In the genomic region with DNA sequence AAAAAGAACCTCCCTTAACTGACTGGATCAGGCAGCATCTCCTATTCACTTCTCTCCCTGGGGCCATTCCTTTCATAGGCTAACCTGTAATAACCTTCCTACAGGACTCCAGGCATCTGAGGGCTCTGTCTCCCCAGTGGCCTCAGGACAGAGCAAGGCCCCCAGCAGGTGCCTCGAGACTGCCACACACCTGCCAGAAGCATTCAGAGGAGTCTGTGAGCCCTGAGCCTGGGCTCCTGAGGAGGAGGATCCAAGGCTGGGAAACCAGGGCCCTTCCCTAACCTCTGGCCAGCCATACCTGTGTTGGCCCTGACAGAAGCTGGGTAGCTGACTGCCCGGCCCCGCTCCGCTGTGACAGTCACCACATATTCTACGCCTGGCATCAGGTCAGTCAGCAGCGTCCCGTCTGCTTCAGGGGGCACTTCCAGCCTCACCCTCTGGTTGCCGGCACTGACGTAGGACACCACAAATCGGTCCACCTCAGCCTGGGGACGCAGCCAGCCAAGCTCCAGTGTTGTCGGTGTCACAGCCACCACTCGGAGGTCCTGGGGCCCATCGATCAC, we compare ENCODE assay signal across 19 cellular contexts. TPM values are rescaled to one million over a fixed set of nuclear protein-coding genes. Genes with fewer than 3 reads are reported as not detected.
DNase-seq lines count a peak whose midpoint lies in the region; ATAC-seq and TF ChIP-seq lines count a peak whose summit lies in the region.
"Had no signal": no experiment of that assay in that cellular context is flagged by ENCODE, and none has a peak within 500 bp of the region (broad histone marks: within the 10 kb centered on the region; RNA-seq: fewer than 3 reads in every experiment).

No MANE protein-coding gene starts in this region.

- no peaks in the 10 kb centered on the region for H4K20me1 ChIP-seq in HCT116 (ENCODE audit: insufficient read depth)

- H3K9me3 ChIP-seq in HCT116 (ENCODE audit: control insufficient read depth in 1 of 2, insufficient read depth in 1 of 2, low read depth in 1 of 2, low read length in 2 of 2) (no peaks in the 10 kb centered on the region), endodermal cell (ENCODE audit: control insufficient read depth, low read length) (no peaks in the 10 kb centered on the region), subcutaneous abdominal adipose tissue (ENCODE audit: control insufficient read depth in 5 of 5, low read length in 5 of 5) (no peaks in the 10 kb centered on the region)
- no peaks in the 10 kb centered on the region for H3K9me3 ChIP-seq in naive thymus-derived CD4-positive, alpha-beta T cell (ENCODE audit: control insufficient read depth in 2 of 3, low read length in 3 of 3)
- H3K9me3 ChIP-seq: testis had no signal

- intact Hi-C loops in HCT116 (cut with micrococcal nuclease), result no loop called here
- intact Hi-C loops in naive thymus-derived CD4-positive, alpha-beta T cell (cut with micrococcal nuclease), result no loop called here

- no TSS peak for BruUV-seq in HCT116 (replicated peaks; lab: Mats Ljungman, UMichigan)

- peak overlapping the region; percentile 56; the same call in 1 of the 2 replicates for H3K4me2 ChIP-seq in HCT116 (ENCODE audit: low read length)

- CTCF ChIA-PET in HCT116 (lab: Charles Lee), result interaction anchor here (0.9 to 1.6 kb wide), 4 partner anchors 13 to 325 kb away, joined by 3 to 5 read pairs (median 4); no protein-coding TSS in a partner anchor
- CTCF ChIA-PET in naive thymus-derived CD4-positive, alpha-beta T cell (lab: Charles Lee), result interaction anchor here (1.3 kb wide), 1 partner anchor 166 kb away, joined by 3 read pairs; no protein-coding TSS in a partner anchor

- TF ChIP-seq POLR2A in HCT116 (IDR thresholded peaks at IDR 0.05; ENCODE audit: borderline replicate concordance, extremely low read depth, insufficient read depth, insufficient read length), result no peak

- H3K36me3 Mint-ChIP-seq in endodermal cell (ENCODE audit: low read depth), result no peaks in the 10 kb centered on the region
- H3K36me3 Mint-ChIP-seq in naive thymus-derived CD4-positive, alpha-beta T cell, result peaks cover 0 to 8% (median 5%) of the 10 kb centered on the region in 5 donors
- H3K36me3 Mint-ChIP-seq: T-cell had no signal

- no peaks in the 10 kb centered on the region for H3K79me2 ChIP-seq in HCT116 (ENCODE audit: insufficient read depth, low read length)

- RAD21 ChIA-PET in HCT116 (lab: Charles Lee; ENCODE audit: low non-redundant PET in 1 of 2, low total read pairs in 2 of 2, uncharacterized antibody in 2 of 2, unreplicated experiment in 2 of 2), result no interaction called here

- ATAC-seq in HCT116, result no peak
- no peak for ATAC-seq in naive thymus-derived CD4-positive, alpha-beta T cell
- ATAC-seq in GM18867 (IDR thresholded peaks at IDR 0.05; ENCODE audit: unreplicated experiment), result no peak

- H3K27ac ChIP-seq in HCT116 (ENCODE audit: low read depth, low read length) (no peak overlapping the region; the same call in 1 of the 2 replicates), endodermal cell (ENCODE audit: low read depth, low read length) (no peak overlapping the region), subcutaneous abdominal adipose tissue (ENCODE audit: low read depth, low read length) (peak overlapping the region; percentile 37)
- no peak overlapping the region for H3K27ac ChIP-seq in naive thymus-derived CD4-positive, alpha-beta T cell (ENCODE audit: low read depth, low read length)

- 87 to 92% methylated on average over 12 to 14 of the region's 14 CpGs for WGBS in endodermal cell (ENCODE audit: insufficient coverage in 1 of 2, insufficient read length in 1 of 2), 2 experiments

- H3K4me3 ChIP-seq in HCT116 (replicated peaks in 1 of 2; ENCODE audit: low read depth in 1 of 2, low read length in 2 of 2) (no peak overlapping the region), endodermal cell (ENCODE audit: low read length) (no peak overlapping the region), subcutaneous abdominal adipose tissue (ENCODE audit: low read depth in 1 of 5, low read length in 5 of 5) (no peak overlapping the region)
- H3K4me3 ChIP-seq in naive thymus-derived CD4-positive, alpha-beta T cell (ENCODE audit: low read length), result no peak overlapping the region

- H3K36me3 ChIP-seq in HCT116 (ENCODE audit: control insufficient read depth in 1 of 2, insufficient read depth in 2 of 2, low read length in 2 of 2) (no peaks in the 10 kb centered on the region), endodermal cell (ENCODE audit: control insufficient read depth, insufficient read depth, low read length) (no peaks in the 10 kb centered on the region), subcutaneous abdominal adipose tissue (ENCODE audit: control insufficient read depth in 5 of 5, insufficient read depth in 5 of 5, low read length in 5 of 5) (peaks cover 0 to 53% (median 10%) of the 10 kb centered on the region in 5 donors)
- H3K36me3 ChIP-seq in naive thymus-derived CD4-positive, alpha-beta T cell (ENCODE audit: control insufficient read depth in 2 of 3, insufficient read depth in 3 of 3, low read length in 3 of 3), result no peaks in the 10 kb centered on the region

- peaks cover 56% of the 10 kb centered on the region for H3K27me3 Mint-ChIP-seq in endodermal cell (ENCODE audit: insufficient read depth)
- peaks cover 17 to 63% (median 27%) of the 10 kb centered on the region in 5 donors for H3K27me3 Mint-ChIP-seq in naive thymus-derived CD4-positive, alpha-beta T cell

- no peaks in the 10 kb centered on the region for H3K9me2 ChIP-seq in HCT116 (ENCODE audit: insufficient read depth)

- H3K4me1 Mint-ChIP-seq in endodermal cell, result peaks cover 14% of the 10 kb centered on the region
- H3K4me1 Mint-ChIP-seq in naive thymus-derived CD4-positive, alpha-beta T cell, result peaks cover 0 to 7% (median 0%) of the 10 kb centered on the region in 7 donors

- no peaks in the 10 kb centered on the region for H3K9me3 Mint-ChIP-seq in endodermal cell
- no peaks in the 10 kb centered on the region for H3K9me3 Mint-ChIP-seq in naive thymus-derived CD4-positive, alpha-beta T cell
- H3K9me3 Mint-ChIP-seq: activated CD4-positive, alpha-beta T cell treated with anti-CD3 and anti-CD28 coated beads, Interleukin-2, amount 10 ng/mL, durations not matched to agents 24 days and 14 days; T-cell had no signal

- H3K27ac Mint-ChIP-seq in endodermal cell, result no peak overlapping the region
- no peak overlapping the region for H3K27ac Mint-ChIP-seq in naive thymus-derived CD4-positive, alpha-beta T cell
- H3K27ac Mint-ChIP-seq: activated CD4-positive, alpha-beta T cell treated with anti-CD3 and anti-CD28 coated beads, Interleukin-2, amount 10 ng/mL, durations not matched to agents 24 days and 14 days; T-cell had no signal

- H3K9ac ChIP-seq in HCT116 (ENCODE audit: low read length) (0 out of 2 replicates have a peak overlapping the region, but pooled peaks have one; percentile 14), endodermal cell (ENCODE audit: extremely low read depth, low read length, poor library complexity, severe bottlenecking) (no peak overlapping the region), subcutaneous abdominal adipose tissue (ENCODE audit: low read length in 5 of 5) (no peak overlapping the region)

- POLR2A ChIA-PET in HCT116 (lab: Charles Lee), result no interaction called here
- POLR2A ChIA-PET in naive thymus-derived CD4-positive, alpha-beta T cell (lab: Charles Lee), result no interaction called here

- peaks cover 14 to 22% of the 10 kb centered on the region in 2 experiments for H3K4me1 ChIP-seq in HCT116 (ENCODE audit: control insufficient read depth in 1 of 2, insufficient read depth in 2 of 2, low read length in 2 of 2)
- H3K4me1 ChIP-seq in endodermal cell (ENCODE audit: control insufficient read depth, insufficient read depth, low read length), result peaks cover 7% of the 10 kb centered on the region
- H3K4me1 ChIP-seq in naive thymus-derived CD4-positive, alpha-beta T cell (ENCODE audit: control insufficient read depth in 2 of 2, insufficient read depth in 2 of 2, low read length in 2 of 2), result no peaks in the 10 kb centered on the region
- peaks cover 0 to 36% (median 16%) of the 10 kb centered on the region in 5 donors for H3K4me1 ChIP-seq in subcutaneous abdominal adipose tissue (ENCODE audit: control insufficient read depth in 5 of 5, insufficient read depth in 5 of 5, low read length in 5 of 5)

- peak overlapping the region; percentile 31 for H3K4me3 Mint-ChIP-seq in endodermal cell
- peak overlapping the region in 6 of 10 donors; percentile 2 to 54 (median 23) for H3K4me3 Mint-ChIP-seq in naive thymus-derived CD4-positive, alpha-beta T cell
- H3K4me3 Mint-ChIP-seq: activated CD4-positive, alpha-beta T cell treated with anti-CD3 and anti-CD28 coated beads, Interleukin-2, amount 10 ng/mL, durations not matched to agents 24 days and 14 days had no signal

- no peak for TF ChIP-seq RAD21 in HCT116 (IDR thresholded peaks at IDR 0.05; ENCODE audit: low read depth)

- H3K27me3 ChIP-seq in HCT116 (ENCODE audit: insufficient read depth, low read length) (no peaks in the 10 kb centered on the region), endodermal cell (ENCODE audit: control insufficient read depth, insufficient read depth, low read length, poor library complexity, severe bottlenecking) (peaks cover 36% of the 10 kb centered on the region), subcutaneous abdominal adipose tissue (ENCODE audit: control insufficient read depth in 5 of 5, insufficient read depth in 4 of 5, low read length in 5 of 5) (peaks cover 0 to 25% (median 10%) of the 10 kb centered on the region in 5 donors)
- H3K27me3 ChIP-seq in naive thymus-derived CD4-positive, alpha-beta T cell (ENCODE audit: control insufficient read depth in 2 of 2, insufficient read depth in 2 of 2, low read length in 2 of 2), result peaks cover 0 to 5% of the 10 kb centered on the region in 2 donors
- H3K27me3 ChIP-seq: testis had no signal

- TF ChIP-seq CTCF in HCT116 (IDR thresholded peaks at IDR 0.05 in 2 of 3, conservative IDR thresholded peaks at IDR 0.05 in 1 of 3; ENCODE audit: borderline replicate concordance in 1 of 3, insufficient read depth in 1 of 3, low read depth in 2 of 3, low read length in 2 of 3), result no peak
- no peak for TF ChIP-seq CTCF in endodermal cell (conservative IDR thresholded peaks at IDR 0.05)

- DNase-seq in HCT116 (ENCODE audit: low read depth, low spot score) (no peak), endodermal cell (no peak), NCI-H2107 (lab: John Stamatoyannopoulos, UW) (no peak), hippocampal formation (lab: John Stamatoyannopoulos, UW) (no peak)
- DNase-seq in naive thymus-derived CD4-positive, alpha-beta T cell, result no peak
- no peak for DNase-seq in activated T-cell treated with anti-CD3 and anti-CD28 coated beads, Interleukin-2, amount 50 U/mL, for 1 hour
- DNase-seq: activated CD4-positive, alpha-beta T cell treated with anti-CD3 and anti-CD28 coated beads, Interleukin-2, amount 10 ng/mL, durations not matched to agents 24 days and 14 days; activated effector memory CD4-positive, alpha-beta T cell treated with Interleukin-2 at 50 U/mL for 16 hours; DMS79 treated with DMSO at 0.1 percent for 48 hours; erythroblast; NCI-H1105 treated with DMSO at 0.1 percent for 48 hours; NCI-H510A treated with DMSO at 0.1 percent for 48 hours; SHP77; T-cell; testis had no signal

- no peak overlapping the region for H2AFZ ChIP-seq in HCT116 (ENCODE audit: low read depth, low read length, poor library complexity, severe bottlenecking)

RNA-seq across cellular contexts. Expression of a gene that starts 20.6 kb away (rescaled TPM):
- 8.5 TPM for total RNA-seq in HCT116 (2021; ENCODE audit: unreplicated experiment)
- polyA plus RNA-seq in HCT116 (2012), result 4.7 and 7.1 TPM in 2 replicates
- 1 to 10 TPM; 4.0 to 9.3 TPM for total RNA-seq in endodermal cell
- polyA plus RNA-seq in endodermal cell (2013, experiment 1 of 2), result 2.2 TPM
- polyA plus RNA-seq in endodermal cell (2013, experiment 2 of 2), result 3.7 TPM
- total RNA-seq in naive thymus-derived CD4-positive, alpha-beta T cell, result 10 to 100 TPM in 4 of 5 experiments, 1 to 10 TPM in 1; 8.8 to 17.2 (median 13.1) TPM
- polyA plus RNA-seq in naive thymus-derived CD4-positive, alpha-beta T cell, result under 1 TPM in 1 of 2 donors, not detected in 1; 0.43 TPM

RNA-seq across cellular contexts. Expression of a gene that starts 39.5 kb away (rescaled TPM):
- total RNA-seq in HCT116 (2021; ENCODE audit: unreplicated experiment) (63.9 TPM), endodermal cell (10 to 100 TPM; 54.5 to 60.3 TPM)
- 55.7 and 75.2 TPM in 2 replicates for polyA plus RNA-seq in HCT116 (2012)
- polyA plus RNA-seq in endodermal cell (2013, experiment 1 of 2), result 67.3 TPM
- 61.1 TPM for polyA plus RNA-seq in endodermal cell (2013, experiment 2 of 2)
- total RNA-seq in naive thymus-derived CD4-positive, alpha-beta T cell, result 100 to 1,000 TPM; 115 to 168 (median 142) TPM
- 10 to 100 TPM; 28.0 to 29.0 TPM for polyA plus RNA-seq in naive thymus-derived CD4-positive, alpha-beta T cell

RNA-seq across cellular contexts. Expression of a gene that starts 41.5 kb away (rescaled TPM):
- total RNA-seq in HCT116 (2021; ENCODE audit: unreplicated experiment), result 11.2 TPM
- 8.8 and 12.2 TPM in 2 replicates for polyA plus RNA-seq in HCT116 (2012)
- total RNA-seq in endodermal cell, result 1 to 10 TPM; 9.2 to 9.6 TPM
- polyA plus RNA-seq in endodermal cell (2013, experiment 1 of 2), result 8.7 TPM
- 9.2 TPM for polyA plus RNA-seq in endodermal cell (2013, experiment 2 of 2)
- 1 to 10 TPM in 4 of 5 experiments, under 1 TPM in 1; 0.82 to 5.1 (median 3.0) TPM for total RNA-seq in naive thymus-derived CD4-positive, alpha-beta T cell
- polyA plus RNA-seq in naive thymus-derived CD4-positive, alpha-beta T cell, result 1 to 10 TPM; 1.3 to 4.1 TPM

RNA-seq across cellular contexts. Expression of a gene that starts 50.4 kb away (rescaled TPM):
- total RNA-seq in HCT116 (2021; ENCODE audit: unreplicated experiment), result 1.4 TPM
- 0.30 and 0.33 TPM in 2 replicates for polyA plus RNA-seq in HCT116 (2012)
- under 1 TPM in 1 of 2 donors, not detected in 1; 0.35 TPM for total RNA-seq in endodermal cell
- polyA plus RNA-seq in endodermal cell (2013, experiment 1 of 2), result 0.21 TPM
- not detected for polyA plus RNA-seq in endodermal cell (2013, experiment 2 of 2)
- 1 to 10 TPM in 1 of 5 experiments, under 1 TPM in 3, not detected in 1; 0.32 to 1.1 (median 0.44) TPM for total RNA-seq in naive thymus-derived CD4-positive, alpha-beta T cell
- not detected for polyA plus RNA-seq in naive thymus-derived CD4-positive, alpha-beta T cell
- total RNA-seq: HT1080, LHCN-M2 had no signal
